13 cellular contexts compared by ENCODE assay signal in genomic region chr12:76587428-76588178, GRCh38. TPM values are rescaled to one million over a fixed set of nuclear protein-coding genes. Genes with fewer than 3 reads are reported as not detected.
DNase-seq lines count a peak whose midpoint lies in the region; ATAC-seq and TF ChIP-seq lines count a peak whose summit lies in the region.
"Had no signal": no experiment of that assay in that cellular context is flagged by ENCODE, and none has a peak within 500 bp of the region (broad histone marks: within the 10 kb centered on the region; RNA-seq: fewer than 3 reads in every experiment).

No MANE protein-coding gene starts in this region.

- DNase-seq in AG09309 (ENCODE audit: low read depth) (peak; percentile 67), epithelial cell of prostate (ENCODE audit: low read depth, low spot score) (no peak), lower lobe of right lung (no peak), Karpas-422 (no peak), NCI-H2029 (lab: John Stamatoyannopoulos, UW) (no peak), NCI-H1105 (lab: John Stamatoyannopoulos, UW) (no peak), SK-N-DZ (ENCODE audit: low spot score) (no peak)
- DNase-seq: activated effector memory CD4-positive, alpha-beta T cell treated with Interleukin-2 at 50 U/mL for 16 hours; DMS 273 treated with DMSO at 0.1 percent for 48 hours; left ventricle myocardium inferior had no signal

- CTCF ChIA-PET in HEK293 (lab: Yijun Ruan, JAX), result interaction anchor here (0.6 to 2.1 kb wide), 25 partner anchors 8 to 1255 kb away, joined by 3 to 11 read pairs (median 4); no protein-coding TSS in a partner anchor

- no peaks in the 10 kb centered on the region for H3K9me3 ChIP-seq in HEK293 (ENCODE audit: control insufficient read depth, insufficient read depth, low read depth, low read length)
- no peaks in the 10 kb centered on the region for H3K9me3 ChIP-seq in lower lobe of right lung
- H3K9me3 ChIP-seq in Karpas-422 (ENCODE audit: low read length), result no peaks in the 10 kb centered on the region
- H3K9me3 ChIP-seq: A549, left ventricle myocardium inferior, neutrophil had no signal

- no peak overlapping the region for H3K4me2 ChIP-seq in Karpas-422 (ENCODE audit: low read depth, low read length, poor library complexity, severe bottlenecking)
- H3K4me2 ChIP-seq: A549 had no signal

- intact Hi-C loops in lower lobe of right lung (cut with DNase I), result no loop called here

- H3K27ac ChIP-seq in HEK293 (ENCODE audit: extremely low read depth, low read depth, low read length), result no peak overlapping the region
- peak overlapping the region; percentile 97 for H3K27ac ChIP-seq in epithelial cell of prostate
- H3K27ac ChIP-seq in lower lobe of right lung, result peak overlapping the region; percentile 69
- H3K27ac ChIP-seq in Karpas-422 (ENCODE audit: low read length), result no peak overlapping the region
- H3K27ac ChIP-seq: A549, left ventricle myocardium inferior had no signal

- H3K9ac ChIP-seq in Karpas-422 (ENCODE audit: low read length), result no peak overlapping the region

- POLR2A ChIA-PET in HEK293 (lab: Yijun Ruan, JAX), result no interaction called here

- peak in 1 of 2 donors; percentile 34 for ATAC-seq in lower lobe of right lung

- no peaks in the 10 kb centered on the region for H3K79me2 ChIP-seq in Karpas-422 (ENCODE audit: low read length)

- no peaks in the 10 kb centered on the region for H3K27me3 ChIP-seq in lower lobe of right lung (ENCODE audit: low read depth)
- H3K27me3 ChIP-seq in Karpas-422 (ENCODE audit: low read length), result no peaks in the 10 kb centered on the region
- H3K27me3 ChIP-seq: neutrophil had no signal

- H3K36me3 ChIP-seq in HEK293 (ENCODE audit: control insufficient read depth in 2 of 2, insufficient read depth in 1 of 2, low read length in 2 of 2) (no peaks in the 10 kb centered on the region), lower lobe of right lung (no peaks in the 10 kb centered on the region), Karpas-422 (ENCODE audit: insufficient read depth, low read length) (no peaks in the 10 kb centered on the region)
- H3K36me3 ChIP-seq: left ventricle myocardium inferior, neutrophil had no signal

- H3K4me1 ChIP-seq in HEK293 (ENCODE audit: control insufficient read depth, insufficient read depth, low read length), result no peaks in the 10 kb centered on the region
- H3K4me1 ChIP-seq in lower lobe of right lung, result peaks cover 5% of the 10 kb centered on the region
- H3K4me1 ChIP-seq in Karpas-422 (ENCODE audit: low read length), result peaks cover 9% of the 10 kb centered on the region
- H3K4me1 ChIP-seq: left ventricle myocardium inferior had no signal

- H4K20me1 ChIP-seq in Karpas-422 (ENCODE audit: insufficient read depth, low read depth, low read length), result no peaks in the 10 kb centered on the region

- H2AFZ ChIP-seq in Karpas-422 (ENCODE audit: low read length), result no peak overlapping the region

- TF ChIP-seq CTCF in AG09309 (IDR thresholded peaks at IDR 0.05; ENCODE audit: control insufficient read depth, insufficient read depth, low read depth, low read length, missing control alignments) (no peak), HEK293 (tag by site-specific recombination; IDR thresholded peaks at IDR 0.05) (no peak), lower lobe of right lung (IDR thresholded peaks at IDR 0.05) (no peak)

- no peaks in the 10 kb centered on the region for H3K9me2 ChIP-seq in Karpas-422 (replicated peaks; ENCODE audit: insufficient read depth, low read length)

- H3K4me3 ChIP-seq in AG09309 (ENCODE audit: control insufficient read depth, low read depth, low read length), result no peak overlapping the region
- no peak overlapping the region for H3K4me3 ChIP-seq in HEK293 (ENCODE audit: low read depth, low read length)
- H3K4me3 ChIP-seq in lower lobe of right lung, result no peak overlapping the region
- no peak overlapping the region for H3K4me3 ChIP-seq in Karpas-422 (ENCODE audit: low read length)
- H3K4me3 ChIP-seq: A549, left ventricle myocardium inferior had no signal

TF ChIP-seq in HEK293, 187 proteins besides CTCF, POLR2A, EP300 and RAD21:
- TF ChIP-seq ZNF623 (tag by site-specific recombination; IDR thresholded peaks at IDR 0.05) (no peak), ZNF146 (tag by site-specific recombination; IDR thresholded peaks at IDR 0.05) (peak; percentile 61; the same call in 1 of the 2 replicates)

RNA-seq across cellular contexts. Expression of gene OSBPL8, which starts 28.0 kb away (rescaled TPM):
- total RNA-seq in lower lobe of right lung, result 82.7 TPM
- total RNA-seq in Karpas-422 (2014; rRNA removed; shearing (Covaris generic); ENCODE audit: low replicate concordance), result 74.3 and 116 TPM in 2 replicates
- polyA plus RNA-seq in SK-N-DZ (2014; cell fraction: cytosol; rRNA removed), result 58.0 and 65.6 TPM in 2 replicates
- polyA plus RNA-seq in SK-N-DZ (2014; cell fraction: nucleus; rRNA removed), result 38.9 and 51.6 TPM in 2 replicates

Comparison
In these comparisons a context has a peak if more than half of its experiments do, and no peak if none do; other contexts are left out.
1. H3K27ac ChIP-seq: peak in epithelial cell of prostate (single experiment) and lower lobe of right lung (single experiment); none in HEK293 (single experiment) and Karpas-422 (single experiment).